In the genomic region with DNA sequence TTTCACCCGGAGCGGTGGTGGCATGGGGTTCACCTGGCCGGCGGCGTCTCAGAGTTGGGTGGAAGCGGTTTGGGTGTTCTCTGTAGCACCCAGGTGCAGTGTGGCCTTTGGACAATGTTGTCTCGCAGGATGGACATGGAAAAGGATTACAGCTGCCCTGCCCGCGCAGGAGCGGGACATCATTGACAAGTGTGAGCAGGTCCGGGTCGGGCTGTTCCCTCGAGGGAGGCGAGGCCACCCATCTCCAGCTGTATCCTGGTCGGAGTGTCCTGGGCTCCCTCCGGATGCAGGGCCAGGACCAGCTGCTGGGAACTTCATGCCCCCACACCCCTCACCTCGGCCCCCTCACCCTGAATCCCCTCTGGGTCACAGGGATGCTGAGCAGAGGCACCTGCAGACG, we compare ENCODE assay signal across 18 cellular contexts. TPM values are rescaled to one million over a fixed set of nuclear protein-coding genes. Genes with fewer than 3 reads are reported as not detected.
DNase-seq lines count a peak whose midpoint lies in the region; TF ChIP-seq lines count a peak whose summit lies in the region.
"Had no signal": no experiment of that assay in that cellular context is flagged by ENCODE, and none has a peak within 500 bp of the region (broad histone marks: within the 10 kb centered on the region; RNA-seq: fewer than 3 reads in every experiment).

No MANE protein-coding gene starts in this region.

- TF ChIP-seq POLR2A in uterus (IDR thresholded peaks at IDR 0.05): no peak

- H3K36me3 Mint-ChIP-seq in activated CD4-positive, alpha-beta T cell treated with anti-CD3 and anti-CD28 coated beads, Interleukin-2, amount 10 ng/mL, durations not matched to agents 24 days and 14 days (ENCODE audit: low read depth): no peaks in the 10 kb centered on the region
- H3K36me3 Mint-ChIP-seq in H9 (ENCODE audit: insufficient read depth in 1 of 3, low read depth in 3 of 3) (peaks cover 0 to 6% (median 0%) of the 10 kb centered on the region in 3 experiments; a peak in 2 of 7 replicates), Calu3 (ENCODE audit: insufficient read depth, unreplicated experiment) (no peaks in the 10 kb centered on the region)
- H3K36me3 Mint-ChIP-seq: CD8-positive, alpha-beta memory T cell; IgD-negative memory B cell had no signal

- H2AK5ac ChIP-seq in H9 (ENCODE audit: insufficient read length, low read length): no peak overlapping the region

- no TSS peak for BruUV-seq in Calu3 (replicated peaks; lab: Mats Ljungman, UMichigan)

- H3K27me3 ChIP-seq in H9 (ENCODE audit: insufficient read depth, low read length) (no peaks in the 10 kb centered on the region), uterus (no peaks in the 10 kb centered on the region)
- H3K27me3 ChIP-seq: BLaER1 had no signal

- no peaks in the 10 kb centered on the region for H3K79me1 ChIP-seq in H9 (ENCODE audit: insufficient read depth, low read depth, low read length, poor library complexity, severe bottlenecking)

- H3K9me3 Mint-ChIP-seq in activated CD4-positive, alpha-beta T cell treated with anti-CD3 and anti-CD28 coated beads, Interleukin-2, amount 10 ng/mL, durations not matched to agents 24 days and 14 days: no peaks in the 10 kb centered on the region
- H3K9me3 Mint-ChIP-seq in H9 (peaks cover 13 to 15% of the 10 kb centered on the region in 2 experiments; a peak in 4 of 5 replicates), Calu3 (ENCODE audit: low read depth, unreplicated experiment) (peaks cover 2% of the 10 kb centered on the region)
- H3K9me3 Mint-ChIP-seq: CD8-positive, alpha-beta memory T cell; IgD-negative memory B cell had no signal

- no peak overlapping the region for H2BK12ac ChIP-seq in H9 (ENCODE audit: insufficient read length, low read depth, low read length)

- no peak overlapping the region for H2AFZ ChIP-seq in H9 (ENCODE audit: low read length)
- H2AFZ ChIP-seq: GM23338 had no signal

- no peak overlapping the region for H3K56ac ChIP-seq in H9 (ENCODE audit: insufficient read length, low read depth, low read length)

- H3K4me2 ChIP-seq in H9 (ENCODE audit: insufficient read depth, insufficient read length, low read length): no peak overlapping the region
- H3K4me2 ChIP-seq: BLaER1, GM23338 had no signal

- H4K5ac ChIP-seq in H9 (ENCODE audit: insufficient read length, low read depth, low read length): no peak overlapping the region

- no peak overlapping the region for H2BK120ac ChIP-seq in H9 (ENCODE audit: low read depth, low read length, poor library complexity, severe bottlenecking)

- CTCF ChIA-PET in Calu3 (lab: Charles Lee): no interaction called here

- TF ChIP-seq CTCF in H9 (conservative IDR thresholded peaks at IDR 0.05) (no peak), Calu3 (IDR thresholded peaks at IDR 0.05; ENCODE audit: unreplicated experiment) (no peak), uterus (IDR thresholded peaks at IDR 0.05) (no peak)

- H3K4me1 ChIP-seq in H9 (ENCODE audit: insufficient read depth, low read length) (no peaks in the 10 kb centered on the region), uterus (no peaks in the 10 kb centered on the region)
- H3K4me1 ChIP-seq: BLaER1, HAP-1 had no signal

- H2BK5ac ChIP-seq in H9 (ENCODE audit: insufficient read length, low read length): no peak overlapping the region

- no peaks in the 10 kb centered on the region for H3K4me1 Mint-ChIP-seq in activated CD4-positive, alpha-beta T cell treated with anti-CD3 and anti-CD28 coated beads, Interleukin-2, amount 10 ng/mL, durations not matched to agents 24 days and 14 days
- H3K4me1 Mint-ChIP-seq in H9 (no peaks in the 10 kb centered on the region; a peak in 1 of 4 replicates), Calu3 (ENCODE audit: low read depth, unreplicated experiment) (no peaks in the 10 kb centered on the region)
- H3K4me1 Mint-ChIP-seq: CD8-positive, alpha-beta memory T cell; GM23338; IgD-negative memory B cell had no signal

- H4K91ac ChIP-seq in H9 (ENCODE audit: insufficient read length, low read depth, low read length): no peak overlapping the region

- H3K79me2 ChIP-seq in H9 (ENCODE audit: insufficient read depth, low read length): no peaks in the 10 kb centered on the region

- H3K9ac ChIP-seq in H9 (ENCODE audit: extremely low read depth, insufficient read length, low read length): no peak overlapping the region
- H3K9ac ChIP-seq: BLaER1 had no signal

- WGBS in H9 (ENCODE audit: extremely low coverage, insufficient read length, low lambda C conversion rate): no CpG with 5 or more reads among the region's 18 CpGs

- intact Hi-C loops in activated CD4-positive, alpha-beta T cell treated with anti-CD3 and anti-CD28 coated beads, Interleukin-2, amount 10 ng/mL, durations not matched to agents 24 days and 14 days (cut with micrococcal nuclease): no loop called here
- intact Hi-C loops in Calu3 (cut with micrococcal nuclease; ENCODE audit: unreplicated experiment) (no loop called here), uterus (cut with DNase I; ENCODE audit: low total_unique reads) (no loop called here)

- no peak overlapping the region for H3K27ac Mint-ChIP-seq in activated CD4-positive, alpha-beta T cell treated with anti-CD3 and anti-CD28 coated beads, Interleukin-2, amount 10 ng/mL, durations not matched to agents 24 days and 14 days
- H3K27ac Mint-ChIP-seq in H9 (no peak overlapping the region), Calu3 (ENCODE audit: unreplicated experiment) (no peak overlapping the region)
- H3K27ac Mint-ChIP-seq: CD8-positive, alpha-beta memory T cell; GM23338; HFFc6; IgD-negative memory B cell had no signal

- no peaks in the 10 kb centered on the region for H3K23me2 ChIP-seq in H9 (ENCODE audit: insufficient read length, low read depth, low read length, poor library complexity, severe bottlenecking)

- H4K8ac ChIP-seq in H9 (replicated peaks; ENCODE audit: insufficient read length, low read depth, low read length): no peak overlapping the region

- H3T11ph ChIP-seq in H9 (ENCODE audit: low read length): no peak overlapping the region

- no peak overlapping the region for H3K4me3 ChIP-seq in uterus
- H3K4me3 ChIP-seq: BLaER1, GM23338, HAP-1 had no signal

- peak; percentile 51 for DNase-seq in activated CD4-positive, alpha-beta T cell treated with anti-CD3 and anti-CD28 coated beads, Interleukin-2, amount 10 ng/mL, durations not matched to agents 24 days and 14 days
- DNase-seq in activated CD4-positive, alpha-beta T cell treated with anti-CD3 and anti-CD28 coated beads for 1 hour: no peak
- DNase-seq in H9: peak; percentile 21
- peak; percentile 36 for DNase-seq in ecto neural progenitor cell (ENCODE audit: low spot score)
- no peak for DNase-seq in Calu3
- no peak for DNase-seq in amygdala (lab: John Stamatoyannopoulos, UW)
- DNase-seq in uterus: no peak
- DNase-seq: 8988T; AML-193; CD8-positive, alpha-beta memory T cell; DMS153; DMS79 treated with DMSO at 0.1 percent for 48 hours; EL; HFFc6 had no signal

- H3K27ac ChIP-seq in H9 (ENCODE audit: insufficient read length, low read depth, low read length): no peak overlapping the region
- no peak overlapping the region for H3K27ac ChIP-seq in uterus
- H3K27ac ChIP-seq: BLaER1 had no signal

- H3K36me3 ChIP-seq in uterus: no peaks in the 10 kb centered on the region
- H3K36me3 ChIP-seq: BLaER1, HAP-1 had no signal

- H3K9me3 ChIP-seq in H9 (ENCODE audit: control insufficient read depth, low read depth, low read length): no peaks in the 10 kb centered on the region
- no peaks in the 10 kb centered on the region for H3K9me3 ChIP-seq in uterus
- H3K9me3 ChIP-seq: BLaER1 had no signal

- no peak overlapping the region for H2BK20ac ChIP-seq in H9 (ENCODE audit: low read depth, low read length, poor library complexity, severe bottlenecking)

- H3K23ac ChIP-seq in H9 (ENCODE audit: insufficient read length, low read depth, low read length): no peak overlapping the region

- H3K4ac ChIP-seq in H9 (ENCODE audit: low read depth, low read length): no peak overlapping the region

- H2BK15ac ChIP-seq in H9 (ENCODE audit: low read depth, low read length): no peak overlapping the region

- no peak overlapping the region for H3K14ac ChIP-seq in H9 (ENCODE audit: insufficient read depth, low read length)

- no peaks in the 10 kb centered on the region for H4K20me1 ChIP-seq in H9 (ENCODE audit: control insufficient read depth, insufficient read depth, insufficient read length)
- H4K20me1 ChIP-seq: BLaER1 had no signal

- H3K4me3 Mint-ChIP-seq in activated CD4-positive, alpha-beta T cell treated with anti-CD3 and anti-CD28 coated beads, Interleukin-2, amount 10 ng/mL, durations not matched to agents 24 days and 14 days: no peak overlapping the region
- H3K4me3 Mint-ChIP-seq in H9 (no peak overlapping the region), Calu3 (ENCODE audit: low read depth, unreplicated experiment) (no peak overlapping the region)
- H3K4me3 Mint-ChIP-seq: CD8-positive, alpha-beta memory T cell; GM23338; HFFc6; IgD-negative memory B cell had no signal

- no peak overlapping the region for H3K18ac ChIP-seq in H9 (ENCODE audit: insufficient read length, low read depth, low read length)

- no peaks in the 10 kb centered on the region for H3K27me3 Mint-ChIP-seq in activated CD4-positive, alpha-beta T cell treated with anti-CD3 and anti-CD28 coated beads, Interleukin-2, amount 10 ng/mL, durations not matched to agents 24 days and 14 days
- H3K27me3 Mint-ChIP-seq in H9 (ENCODE audit: low read depth) (peaks cover 32% of the 10 kb centered on the region), Calu3 (ENCODE audit: unreplicated experiment) (no peaks in the 10 kb centered on the region)
- H3K27me3 Mint-ChIP-seq: CD8-positive, alpha-beta memory T cell had no signal

RNA-seq across cellular contexts. Expression of a gene that starts 7.8 kb away (rescaled TPM):
- 4.7 and 4.8 TPM in 2 replicates for total RNA-seq in activated CD4-positive, alpha-beta T cell treated with anti-CD3 and anti-CD28 coated beads, Interleukin-2, amount 10 ng/mL, durations not matched to agents 24 days and 14 days
- total RNA-seq in H9 (2021): 7.5 and 8.3 TPM in 2 replicates
- total RNA-seq in Calu3 (2022): 2.8 and 3.1 TPM in 2 replicates
- 10 to 100 TPM in 3 of 4 donors, 1 to 10 TPM in 1; 5.6 to 29.1 (median 20.4) TPM for total RNA-seq in uterus

Comparison
In these comparisons a context has a peak if more than half of its experiments do, and no peak if none do; other contexts are left out.
1. DNase-seq: peak in activated CD4-positive, alpha-beta T cell treated with anti-CD3 and anti-CD28 coated beads, Interleukin-2, amount 10 ng/mL, durations not matched to agents 24 days and 14 days (single experiment), H9 (single experiment) and ecto neural progenitor cell (single experiment); none in activated CD4-positive, alpha-beta T cell treated with anti-CD3 and anti-CD28 coated beads for 1 hour (single experiment), Calu3 (single experiment), amygdala (0 of 56) and uterus (0 of 2).